In the genomic region with DNA sequence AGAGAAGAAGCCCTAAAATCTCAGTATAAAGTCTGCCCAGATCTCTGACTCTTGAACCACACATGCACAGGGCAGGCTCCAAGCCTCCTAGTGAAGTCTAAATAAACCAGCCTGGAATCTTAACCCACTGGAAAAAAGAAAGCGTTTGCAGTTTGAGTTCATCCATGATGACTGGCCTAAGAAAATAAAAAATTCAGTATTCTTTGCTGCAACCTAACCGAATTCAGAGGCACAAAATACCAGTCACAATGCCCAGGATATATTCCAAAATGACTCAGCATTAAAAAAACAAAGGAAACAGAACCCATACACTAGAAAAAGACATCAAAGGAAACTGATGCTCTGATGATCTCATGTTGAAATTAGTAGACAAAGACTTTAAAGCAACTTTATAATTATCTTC, we compare ENCODE assay signal across 14 cellular contexts.
DNase-seq lines count a peak whose midpoint lies in the region; ATAC-seq and TF ChIP-seq lines count a peak whose summit lies in the region.
"Had no signal": no experiment of that assay in that cellular context is flagged by ENCODE, and none has a peak within 500 bp of the region (broad histone marks: within the 10 kb centered on the region; RNA-seq: fewer than 3 reads in every experiment).

No MANE protein-coding gene starts in this region.

- ATAC-seq in effector memory CD8-positive, alpha-beta T cell (replicated peaks) = no peak
- ATAC-seq in HG02759 (IDR thresholded peaks at IDR 0.05; ENCODE audit: unreplicated experiment) = no peak
- ATAC-seq: mucosa of descending colon had no signal

- H3K36me3 ChIP-seq in ACC112 (ENCODE audit: insufficient read depth, low read length) = no peaks in the 10 kb centered on the region
- no peaks in the 10 kb centered on the region for H3K36me3 ChIP-seq in mammary epithelial cell (ENCODE audit: insufficient read depth, low read length)
- H3K36me3 ChIP-seq: upper lobe of left lung had no signal

- H3K4me1 ChIP-seq in ACC112 (ENCODE audit: control insufficient read depth, insufficient read depth, low read length, unreplicated experiment) (peaks cover 20% of the 10 kb centered on the region), mammary epithelial cell (ENCODE audit: insufficient read depth, low read length) (peaks cover 9% of the 10 kb centered on the region)
- H3K4me1 ChIP-seq: upper lobe of left lung had no signal

- H4K20me1 ChIP-seq in mammary epithelial cell (ENCODE audit: insufficient read depth, low read length) = no peaks in the 10 kb centered on the region
- H4K20me1 ChIP-seq: BLaER1 had no signal

- CTCF ChIA-PET in mammary epithelial cell (lab: Charles Lee; ENCODE audit: low non-redundant PET) = no interaction called here

- H3K4me3 ChIP-seq in ACC112 (ENCODE audit: low read depth, low read length) (peak overlapping the region; percentile 6; the same call in 1 of the 2 replicates), mammary epithelial cell (replicated peaks in 1 of 3; ENCODE audit: insufficient read depth in 1 of 3, low read depth in 2 of 3, low read length in 3 of 3) (no peak overlapping the region)
- H3K4me3 ChIP-seq: BLaER1, mucosa of descending colon, upper lobe of left lung had no signal

- peak; percentile 36 for DNase-seq in HS-27A (ENCODE audit: low read depth)
- peak; percentile 75 for DNase-seq in mammary epithelial cell
- DNase-seq in lung microvascular endothelial cell (ENCODE audit: low read depth in 2 of 2) = peak; percentile 83 to 85
- no peak for DNase-seq in activated T-cell treated with anti-CD3 and anti-CD28 coated beads, Interleukin-2, amount 50 U/mL, for 1 hour
- DNase-seq in NCI-H748 (lab: John Stamatoyannopoulos, UW; ENCODE audit: unreplicated experiment) = no peak
- no peak for DNase-seq in effector memory CD8-positive, alpha-beta T cell
- DNase-seq: mucosa of descending colon; MV-4-11; stimulated activated CD4-positive, alpha-beta T cell treated with anti-CD3 and anti-CD28 coated beads, Interleukin-2, amount 100 ng/mL, for 48 hours; upper lobe of left lung had no signal

- no peak overlapping the region for H3K27ac Mint-ChIP-seq in effector memory CD8-positive, alpha-beta T cell
- H3K27ac Mint-ChIP-seq: activated T-helper 2 cell treated with anti-CD3 and anti-CD28 coated beads, Interferon-gamma antibody, Interleukin-2, Interleukin-4, amounts not matched to agents 10 μg/mL and 5 μg/mL and 100 μg/mL, durations not matched to agents 14 hours and 24 hours and 36 hours had no signal

- H3K27me3 Mint-ChIP-seq in effector memory CD8-positive, alpha-beta T cell = no peaks in the 10 kb centered on the region

- H3K9me3 ChIP-seq in mammary epithelial cell (replicated peaks; ENCODE audit: insufficient read depth, low read length) = no peaks in the 10 kb centered on the region
- H3K9me3 ChIP-seq: BLaER1, mucosa of descending colon, upper lobe of left lung had no signal

- 0% methylated on average over 2 of the region's 2 CpGs for WGBS in mammary epithelial cell (ENCODE audit: low coverage, missing lambda C conversion rate)

- H2AFZ ChIP-seq in ACC112 (ENCODE audit: low read length, unreplicated experiment) (no peak overlapping the region), mammary epithelial cell (ENCODE audit: low read depth, low read length) (no peak overlapping the region)

- H3K36me3 Mint-ChIP-seq in effector memory CD8-positive, alpha-beta T cell (ENCODE audit: insufficient read depth) = no peaks in the 10 kb centered on the region

- no peaks in the 10 kb centered on the region for H3K9me3 Mint-ChIP-seq in effector memory CD8-positive, alpha-beta T cell
- H3K9me3 Mint-ChIP-seq: activated T-helper 2 cell treated with anti-CD3 and anti-CD28 coated beads, Interferon-gamma antibody, Interleukin-2, Interleukin-4, amounts not matched to agents 10 μg/mL and 5 μg/mL and 100 μg/mL, durations not matched to agents 14 hours and 24 hours and 36 hours had no signal

- H3K79me2 ChIP-seq in ACC112 (ENCODE audit: control insufficient read depth, insufficient read depth, low read length, unreplicated experiment) = no peaks in the 10 kb centered on the region
- no peaks in the 10 kb centered on the region for H3K79me2 ChIP-seq in mammary epithelial cell (ENCODE audit: insufficient read depth, low read length)

- intact Hi-C loops in mammary epithelial cell (cut with micrococcal nuclease) = no loop called here

- in situ Hi-C loops in mammary epithelial cell (cut with MboI; ENCODE audit: low sequenced_read_pairs in 2 of 2) = no loop called here

- H3K9ac ChIP-seq in mammary epithelial cell (ENCODE audit: insufficient read depth, low read length) = no peak overlapping the region
- H3K9ac ChIP-seq: BLaER1 had no signal

- H3K27ac ChIP-seq in ACC112 (ENCODE audit: low read depth, low read length) = peak overlapping the region; percentile 88
- H3K27ac ChIP-seq in mammary epithelial cell (ENCODE audit: insufficient read depth, low read depth, low read length) = no peak overlapping the region
- H3K27ac ChIP-seq: BLaER1, upper lobe of left lung had no signal

- dilution Hi-C loops in mammary epithelial cell (cut with HindIII; ENCODE audit: low sequenced_read_pairs) = no loop called here

- H3K4me3 Mint-ChIP-seq in effector memory CD8-positive, alpha-beta T cell = no peak overlapping the region

- no peak for TF ChIP-seq CTCF in mammary epithelial cell (conservative IDR thresholded peaks at IDR 0.05 in 1 of 2, IDR thresholded peaks at IDR 0.05 in 1 of 2; ENCODE audit: extremely low read depth in 1 of 2, insufficient read depth in 1 of 2, low read depth in 1 of 2, low read length in 2 of 2)

- peak overlapping the region; percentile 6 for H3K4me2 ChIP-seq in mammary epithelial cell (ENCODE audit: insufficient read depth, low read depth, low read length)
- H3K4me2 ChIP-seq: BLaER1 had no signal

- no TSS peak for BruUV-seq in mammary epithelial cell (replicated peaks; lab: Mats Ljungman, UMichigan)

- no peaks in the 10 kb centered on the region for H3K27me3 ChIP-seq in ACC112 (ENCODE audit: insufficient read depth, low read length)
- H3K27me3 ChIP-seq in mammary epithelial cell (ENCODE audit: insufficient read depth, low read length) = no peaks in the 10 kb centered on the region
- H3K27me3 ChIP-seq: BLaER1, upper lobe of left lung had no signal

- peaks cover 6 to 10% of the 10 kb centered on the region in 2 donors for H3K4me1 Mint-ChIP-seq in effector memory CD8-positive, alpha-beta T cell (ENCODE audit: low read depth in 2 of 2)

Comparison
In these comparisons a context has a peak if more than half of its experiments do, and no peak if none do; other contexts are left out.
1. DNase-seq: peak in HS-27A (single experiment), mammary epithelial cell (single experiment) and lung microvascular endothelial cell (2 of 2); none in activated T-cell treated with anti-CD3 and anti-CD28 coated beads, Interleukin-2, amount 50 U/mL, for 1 hour (single experiment), NCI-H748 (single experiment) and effector memory CD8-positive, alpha-beta T cell (0 of 3).